In the genomic region with DNA sequence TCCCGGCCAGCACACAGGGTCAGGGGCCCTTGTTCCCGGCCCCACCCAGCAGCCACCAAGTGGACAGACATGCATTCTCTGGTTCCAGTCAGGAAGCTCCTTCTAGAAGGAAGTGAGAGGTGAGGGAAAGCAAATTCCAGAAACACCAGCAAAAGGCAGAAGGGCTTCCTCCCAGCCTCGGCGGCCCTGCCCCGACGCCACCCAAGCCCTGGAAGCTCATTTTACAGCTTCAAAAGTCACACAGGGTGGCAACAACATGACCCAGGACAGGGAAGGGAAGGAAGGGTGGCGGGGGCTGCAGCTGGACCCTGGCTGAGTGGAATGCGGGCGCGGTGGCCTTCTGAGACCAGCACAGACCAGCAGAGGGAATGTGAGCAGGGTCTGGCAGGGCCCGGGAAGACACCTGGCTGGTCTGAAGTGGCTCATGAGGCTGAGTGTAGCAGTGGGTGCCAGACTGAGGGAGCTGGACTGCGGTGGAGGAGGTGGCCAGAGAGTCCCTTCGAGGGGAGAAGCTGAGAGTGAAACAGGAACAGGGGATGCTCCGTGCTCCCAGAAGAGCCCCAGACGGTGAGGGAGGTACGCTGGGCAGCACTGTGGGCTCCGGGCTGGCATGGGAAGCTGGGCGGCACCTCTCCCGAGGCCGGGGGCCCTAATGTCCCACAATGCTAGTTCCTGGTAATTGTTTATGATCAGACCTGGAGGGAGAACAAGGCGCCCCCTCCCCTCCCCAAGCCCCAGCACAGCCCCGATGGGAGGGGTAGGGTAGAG, we compare ENCODE assay signal across 8 cellular contexts. TPM values are rescaled to one million over a fixed set of nuclear protein-coding genes. Genes with fewer than 3 reads are reported as not detected.
DNase-seq lines count a peak whose midpoint lies in the region; ATAC-seq, FAIRE-seq and TF ChIP-seq lines count a peak whose summit lies in the region.

No MANE protein-coding gene starts in this region.

- H3K9me3 Mint-ChIP-seq in T-helper 2 cell treated with Interferon-gamma antibody and Interleukin-4, amounts not matched to agents 5 μg/mL and 100 μg/mL, for 36 hours = no peaks in the 10 kb centered on the region
- no peaks in the 10 kb centered on the region for H3K9me3 Mint-ChIP-seq in activated naive CD8-positive, alpha-beta T cell treated with anti-CD3 and anti-CD28 coated beads, Interleukin-2, amount 10 ng/mL, durations not matched to agents 7 days and 5 days

- H3K27ac ChIP-seq in right lobe of liver (peak overlapping the region; percentile 63 to 83 (median 75)), suprapubic skin (peak overlapping the region; percentile 86)

- peak overlapping the region; percentile 18 for H3K4me3 Mint-ChIP-seq in T-helper 2 cell treated with Interferon-gamma antibody and Interleukin-4, amounts not matched to agents 5 μg/mL and 100 μg/mL, for 36 hours
- H3K4me3 Mint-ChIP-seq in activated naive CD8-positive, alpha-beta T cell treated with anti-CD3 and anti-CD28 coated beads, Interleukin-2, amount 10 ng/mL, durations not matched to agents 7 days and 5 days = peak overlapping the region; percentile 51

- TF ChIP-seq CTCF in right lobe of liver (IDR thresholded peaks at IDR 0.05) (no peak), suprapubic skin (IDR thresholded peaks at IDR 0.05) (no peak)

- H3K36me3 ChIP-seq in right lobe of liver (peaks cover 10 to 52% (median 29%) of the 10 kb centered on the region in 4 donors), suprapubic skin (peaks cover 49% of the 10 kb centered on the region)

- H3K27me3 ChIP-seq in right lobe of liver (no peaks in the 10 kb centered on the region), suprapubic skin (no peaks in the 10 kb centered on the region)

- 72% methylated on average over 9 of the region's 22 CpGs for WGBS in right lobe of liver (ENCODE audit: insufficient coverage, low coverage, low lambda C conversion rate, missing lambda C conversion rate)
- 75% methylated on average over 18 of the region's 22 CpGs for WGBS in suprapubic skin

- intact Hi-C loops in right lobe of liver (cut with DNase I) = no loop called here

- H3K4me3 ChIP-seq in right lobe of liver (no peak overlapping the region), suprapubic skin (no peak overlapping the region)

- no peak for FAIRE-seq in urothelium cell line (lab: Jason Lieb, UNC)

- H3K4me1 Mint-ChIP-seq in T-helper 2 cell treated with Interferon-gamma antibody and Interleukin-4, amounts not matched to agents 5 μg/mL and 100 μg/mL, for 36 hours (ENCODE audit: low read depth) = peaks cover 16% of the 10 kb centered on the region
- H3K4me1 Mint-ChIP-seq in activated naive CD8-positive, alpha-beta T cell treated with anti-CD3 and anti-CD28 coated beads, Interleukin-2, amount 10 ng/mL, durations not matched to agents 7 days and 5 days = peaks cover 14% of the 10 kb centered on the region

- peaks cover 47% of the 10 kb centered on the region for H3K36me3 Mint-ChIP-seq in T-helper 2 cell treated with Interferon-gamma antibody and Interleukin-4, amounts not matched to agents 5 μg/mL and 100 μg/mL, for 36 hours (ENCODE audit: low read depth)
- H3K36me3 Mint-ChIP-seq in activated naive CD8-positive, alpha-beta T cell treated with anti-CD3 and anti-CD28 coated beads, Interleukin-2, amount 10 ng/mL, durations not matched to agents 7 days and 5 days = peaks cover 11% of the 10 kb centered on the region

- POLR2A ChIA-PET in activated naive CD8-positive, alpha-beta T cell treated with anti-CD3 and anti-CD28 coated beads, Interleukin-2, amount 10 ng/mL, durations not matched to agents 7 days and 5 days (lab: Charles Lee) = interaction anchor here (2.8 to 8.7 kb wide), 6 partner anchors 10 to 69 kb away, joined by 9 to 126 read pairs (median 57); partner anchors contain the start of genes TRIM65 and WBP2

- no peak for DNase-seq in T-helper 2 cell treated with Interferon-gamma antibody and Interleukin-4, amounts not matched to agents 5 μg/mL and 100 μg/mL, for 36 hours (ENCODE audit: low spot score)
- no peak for DNase-seq in T-helper 2 cell
- DNase-seq in activated naive CD8-positive, alpha-beta T cell treated with anti-CD3 and anti-CD28 coated beads, Interleukin-2, amount 10 ng/mL, durations not matched to agents 7 days and 5 days = no peak
- DNase-seq in right lobe of liver = peak in 1 of 3 donors; percentile 50
- peak in 1 of 2 donors; percentile 71 for DNase-seq in suprapubic skin (ENCODE audit: low spot score in 2 of 2)
- no peak for DNase-seq in hypothalamus (lab: John Stamatoyannopoulos, UW)
- DNase-seq in RKO (ENCODE audit: low spot score) = no peak
- no peak for DNase-seq in urothelium cell line (ENCODE audit: low spot score)

- H3K9me3 ChIP-seq in right lobe of liver = no peaks in the 10 kb centered on the region
- no peaks in the 10 kb centered on the region for H3K9me3 ChIP-seq in suprapubic skin

- no peak for TF ChIP-seq POLR2A in right lobe of liver (IDR thresholded peaks at IDR 0.05)
- TF ChIP-seq POLR2A in suprapubic skin (IDR thresholded peaks at IDR 0.05) = no peak

- H3K27ac Mint-ChIP-seq in T-helper 2 cell treated with Interferon-gamma antibody and Interleukin-4, amounts not matched to agents 5 μg/mL and 100 μg/mL, for 36 hours = peak overlapping the region; percentile 49
- H3K27ac Mint-ChIP-seq in activated naive CD8-positive, alpha-beta T cell treated with anti-CD3 and anti-CD28 coated beads, Interleukin-2, amount 10 ng/mL, durations not matched to agents 7 days and 5 days = peak overlapping the region; percentile 83

- H3K4me1 ChIP-seq in right lobe of liver = peaks cover 0 to 49% (median 7%) of the 10 kb centered on the region in 4 donors
- peaks cover 56% of the 10 kb centered on the region for H3K4me1 ChIP-seq in suprapubic skin

- no peak for ATAC-seq in activated naive CD8-positive, alpha-beta T cell treated with anti-CD3 and anti-CD28 coated beads, Interleukin-2, amount 10 ng/mL, durations not matched to agents 7 days and 5 days (ENCODE audit: low read depth)
- peak in 1 of 4 donors; percentile 1 for ATAC-seq in right lobe of liver

- TF ChIP-seq EP300 in suprapubic skin (IDR thresholded peaks at IDR 0.05) = no peak

- H3K27me3 Mint-ChIP-seq in T-helper 2 cell treated with Interferon-gamma antibody and Interleukin-4, amounts not matched to agents 5 μg/mL and 100 μg/mL, for 36 hours (ENCODE audit: low read depth) = no peaks in the 10 kb centered on the region
- no peaks in the 10 kb centered on the region for H3K27me3 Mint-ChIP-seq in activated naive CD8-positive, alpha-beta T cell treated with anti-CD3 and anti-CD28 coated beads, Interleukin-2, amount 10 ng/mL, durations not matched to agents 7 days and 5 days

RNA-seq across cellular contexts. Expression of gene UNC13D, which starts 1.9 kb away (rescaled TPM):
- total RNA-seq in activated naive CD8-positive, alpha-beta T cell treated with anti-CD3 and anti-CD28 coated beads, Interleukin-2, amount 10 ng/mL, durations not matched to agents 7 days and 5 days = 100 to 1,000 TPM; 221 to 222 TPM
- total RNA-seq in right lobe of liver (10 to 100 TPM in 3 of 6 experiments, 1 to 10 TPM in 3; 3.4 to 12.5 (median 10.7) TPM), suprapubic skin (10 to 100 TPM in 1 of 4 donors, 1 to 10 TPM in 3; 5.2 to 21.0 (median 7.2) TPM)

RNA-seq across cellular contexts. Expression of gene WBP2, which starts 9.0 kb away (rescaled TPM):
- 100 to 1,000 TPM; 107 TPM for total RNA-seq in activated naive CD8-positive, alpha-beta T cell treated with anti-CD3 and anti-CD28 coated beads, Interleukin-2, amount 10 ng/mL, durations not matched to agents 7 days and 5 days
- total RNA-seq in right lobe of liver = 10 to 100 TPM; 57.5 to 99.2 (median 68.7) TPM
- 10 to 100 TPM; 64.9 to 99.4 (median 76.9) TPM for total RNA-seq in suprapubic skin

RNA-seq across cellular contexts. Expression of gene TRIM47, which starts 32.3 kb away (rescaled TPM):
- 10 to 100 TPM; 23.2 to 27.9 TPM for total RNA-seq in activated naive CD8-positive, alpha-beta T cell treated with anti-CD3 and anti-CD28 coated beads, Interleukin-2, amount 10 ng/mL, durations not matched to agents 7 days and 5 days
- total RNA-seq in right lobe of liver = 10 to 100 TPM in 5 of 6 experiments, 1 to 10 TPM in 1; 9.1 to 27.0 (median 21.5) TPM
- 10 to 100 TPM; 22.8 to 43.1 (median 27.7) TPM for total RNA-seq in suprapubic skin

RNA-seq across cellular contexts. Expression of gene TRIM65, which starts 50.6 kb away (rescaled TPM):
- 10 to 100 TPM; 35.3 to 36.3 TPM for total RNA-seq in activated naive CD8-positive, alpha-beta T cell treated with anti-CD3 and anti-CD28 coated beads, Interleukin-2, amount 10 ng/mL, durations not matched to agents 7 days and 5 days
- total RNA-seq in right lobe of liver (1 to 10 TPM; 5.9 to 8.1 (median 7.6) TPM), suprapubic skin (10 to 100 TPM; 22.5 to 44.6 (median 32.1) TPM)

RNA-seq across cellular contexts. Expression of gene MRPL38, which starts 58.6 kb away (rescaled TPM):
- total RNA-seq in activated naive CD8-positive, alpha-beta T cell treated with anti-CD3 and anti-CD28 coated beads, Interleukin-2, amount 10 ng/mL, durations not matched to agents 7 days and 5 days = 100 to 1,000 TPM; 111 to 119 TPM
- total RNA-seq in right lobe of liver = 10 to 100 TPM; 46.1 to 79.8 (median 57.3) TPM
- total RNA-seq in suprapubic skin = 100 to 1,000 TPM in 1 of 4 donors, 10 to 100 TPM in 3; 41.7 to 113 (median 50.2) TPM

Comparison
In these comparisons a context has a peak if more than half of its experiments do, and no peak if none do; other contexts are left out.
1. RNA of gene UNC13D, which starts 1.9 kb away (total RNA-seq): 221 to 222 TPM in activated naive CD8-positive, alpha-beta T cell treated with anti-CD3 and anti-CD28 coated beads, Interleukin-2, amount 10 ng/mL, durations not matched to agents 7 days and 5 days; 3.4 to 12.5 TPM in right lobe of liver and 5.2 to 21.0 TPM in suprapubic skin; every median in the first group is over 10 times any median in the second.